In genomic region chr12:71306808-71307207, GRCh38 we compare ENCODE assay signal across 1 cellular context.
TF ChIP-seq lines count a peak whose summit lies in the region.

No MANE protein-coding gene starts in this region.

TF ChIP-seq in K562, 482 proteins besides CTCF, POLR2A, EP300 and RAD21:
- TF ChIP-seq, protein P1, sequence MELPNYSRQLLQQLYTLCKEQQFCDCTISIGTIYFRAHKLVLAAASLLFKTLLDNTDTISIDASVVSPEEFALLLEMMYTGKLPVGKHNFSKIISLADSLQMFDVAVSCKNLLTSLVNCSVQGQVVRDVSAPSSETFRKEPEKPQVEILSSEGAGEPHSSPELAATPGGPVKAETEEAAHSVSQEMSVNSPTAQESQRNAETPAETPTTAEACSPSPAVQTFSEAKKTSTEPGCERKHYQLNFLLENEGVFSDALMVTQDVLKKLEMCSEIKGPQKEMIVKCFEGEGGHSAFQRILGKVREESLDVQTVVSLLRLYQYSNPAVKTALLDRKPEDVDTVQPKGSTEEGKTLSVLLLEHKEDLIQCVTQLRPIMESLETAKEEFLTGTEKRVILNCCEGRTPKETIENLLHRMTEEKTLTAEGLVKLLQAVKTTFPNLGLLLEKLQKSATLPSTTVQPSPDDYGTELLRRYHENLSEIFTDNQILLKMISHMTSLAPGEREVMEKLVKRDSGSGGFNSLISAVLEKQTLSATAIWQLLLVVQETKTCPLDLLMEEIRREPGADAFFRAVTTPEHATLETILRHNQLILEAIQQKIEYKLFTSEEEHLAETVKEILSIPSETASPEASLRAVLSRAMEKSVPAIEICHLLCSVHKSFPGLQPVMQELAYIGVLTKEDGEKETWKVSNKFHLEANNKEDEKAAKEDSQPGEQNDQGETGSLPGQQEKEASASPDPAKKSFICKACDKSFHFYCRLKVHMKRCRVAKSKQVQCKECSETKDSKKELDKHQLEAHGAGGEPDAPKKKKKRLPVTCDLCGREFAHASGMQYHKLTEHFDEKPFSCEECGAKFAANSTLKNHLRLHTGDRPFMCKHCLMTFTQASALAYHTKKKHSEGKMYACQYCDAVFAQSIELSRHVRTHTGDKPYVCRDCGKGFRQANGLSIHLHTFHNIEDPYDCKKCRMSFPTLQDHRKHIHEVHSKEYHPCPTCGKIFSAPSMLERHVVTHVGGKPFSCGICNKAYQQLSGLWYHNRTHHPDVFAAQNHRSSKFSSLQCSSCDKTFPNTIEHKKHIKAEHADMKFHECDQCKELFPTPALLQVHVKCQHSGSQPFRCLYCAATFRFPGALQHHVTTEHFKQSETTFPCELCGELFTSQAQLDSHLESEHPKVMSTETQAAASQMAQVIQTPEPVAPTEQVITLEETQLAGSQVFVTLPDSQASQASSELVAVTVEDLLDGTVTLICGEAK (IDR thresholded peaks at IDR 0.05): no peak
- TF ChIP-seq, protein P1 (CRISPR knock-in tag; IDR thresholded peaks at IDR 0.05): no peak
- TF ChIP-seq GTF2A2 (tag; IDR thresholded peaks at IDR 0.05) (no peak), CTBP1 (IDR thresholded peaks at IDR 0.05; ENCODE audit: borderline replicate concordance) (no peak), RBM34 (IDR thresholded peaks at IDR 0.05; ENCODE audit: borderline replicate concordance, insufficient read depth, low read length) (no peak), C11orf30 (IDR thresholded peaks at IDR 0.05; ENCODE audit: low read depth) (peak; percentile 54; the same call in 1 of the 2 replicates), CXXC5 (CRISPR knock-in tag; IDR thresholded peaks at IDR 0.05) (no peak), HES1 (IDR thresholded peaks at IDR 0.05; ENCODE audit: low read depth) (no peak), HEY1 (CRISPR knock-in tag; IDR thresholded peaks at IDR 0.05; ENCODE audit: borderline replicate concordance) (no peak), PHB (CRISPR knock-in tag; IDR thresholded peaks at IDR 0.05) (no peak), MAFG (tag; conservative IDR thresholded peaks at IDR 0.05) (0 out of 2 replicates have a peak, but pooled peaks have one; percentile 12), ZNF316 (IDR thresholded peaks at IDR 0.05) (peak; percentile 59)
